Comparison of ENCODE assay signal across 10 cellular contexts in the genomic region with DNA sequence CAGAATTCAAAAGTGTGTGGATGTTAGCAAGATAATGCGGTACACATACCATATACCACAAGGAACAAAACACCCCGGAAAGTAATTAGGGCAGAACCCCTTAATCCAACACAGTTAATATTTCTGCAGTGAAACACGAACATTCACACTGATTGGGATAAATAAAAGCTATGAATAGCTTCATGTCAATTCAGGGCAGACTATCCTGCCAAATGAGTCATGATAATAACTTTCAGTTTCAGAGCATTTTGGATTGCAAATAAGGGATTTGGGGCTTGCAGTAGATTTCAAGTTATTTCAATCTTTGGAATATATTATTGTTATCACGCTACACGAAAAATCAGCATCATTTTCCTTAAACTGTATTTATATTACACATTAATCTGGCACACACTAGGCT. TPM values are rescaled to one million over a fixed set of nuclear protein-coding genes. Genes with fewer than 3 reads are reported as not detected.
DNase-seq lines count a peak whose midpoint lies in the region; ATAC-seq and TF ChIP-seq lines count a peak whose summit lies in the region.
"Had no signal": no experiment of that assay in that cellular context is flagged by ENCODE, and none has a peak within 500 bp of the region (broad histone marks: within the 10 kb centered on the region; RNA-seq: fewer than 3 reads in every experiment).

No MANE protein-coding gene starts in this region.

- DNase-seq in AG09319 (ENCODE audit: extremely low read depth, low read depth): peak; percentile 77
- peak; percentile 19 for DNase-seq in MV-4-11 (lab: John Stamatoyannopoulos, UW)
- peak; percentile 91 for DNase-seq in dedifferentiated amniotic fluid mesenchymal stem cell (ENCODE audit: extremely low spot score)
- no peak for DNase-seq in naive thymus-derived CD8-positive, alpha-beta T cell
- no peak for DNase-seq in GF-D8 (lab: John Stamatoyannopoulos, UW)
- DNase-seq in activated effector memory CD4-positive, alpha-beta T cell treated with anti-CD3 and anti-CD28 coated beads, Interleukin-2, amount 50 U/mL, for 16 hours: no peak
- DNase-seq: head of caudate nucleus, NCI-H2029 treated with DMSO at 0.1 percent for 48 hours had no signal

- H3K4me1 Mint-ChIP-seq in naive thymus-derived CD8-positive, alpha-beta T cell: peaks cover 50 to 95% (median 89%) of the 10 kb centered on the region in 4 donors

- H3K4me3 Mint-ChIP-seq in naive thymus-derived CD8-positive, alpha-beta T cell: peak overlapping the region in 7 of 10 donors; percentile 5 to 73 (median 21)

- H3K36me3 Mint-ChIP-seq in naive thymus-derived CD8-positive, alpha-beta T cell: peaks cover 0 to 38% (median 7%) of the 10 kb centered on the region in 3 donors

- H3K9me3 Mint-ChIP-seq in naive thymus-derived CD8-positive, alpha-beta T cell: no peaks in the 10 kb centered on the region

- no peak for TF ChIP-seq CTCF in AG09319 (IDR thresholded peaks at IDR 0.05; ENCODE audit: low read depth, low read length)

- H3K27ac Mint-ChIP-seq in naive thymus-derived CD8-positive, alpha-beta T cell: peak overlapping the region in 6 of 10 donors; percentile 2 to 95 (median 86)

- no peaks in the 10 kb centered on the region for H3K27me3 Mint-ChIP-seq in naive thymus-derived CD8-positive, alpha-beta T cell

- ATAC-seq in naive thymus-derived CD8-positive, alpha-beta T cell: no peak
- ATAC-seq in HG02678 (IDR thresholded peaks at IDR 0.05; ENCODE audit: unreplicated experiment) (no peak), HG02840 (IDR thresholded peaks at IDR 0.05; ENCODE audit: low FRiP score, unreplicated experiment) (no peak)

- POLR2A ChIA-PET in naive thymus-derived CD8-positive, alpha-beta T cell (lab: Charles Lee): no interaction called here

RNA-seq across cellular contexts. Expression of gene IRF2, which starts 24.3 kb away (rescaled TPM):
- 10 to 100 TPM; 62.6 to 77.1 TPM for total RNA-seq in naive thymus-derived CD8-positive, alpha-beta T cell
- polyA plus RNA-seq in naive thymus-derived CD8-positive, alpha-beta T cell: 10 to 100 TPM; 72.7 to 80.7 (median 78.3) TPM

Comparison
In these comparisons a context has a peak if more than half of its experiments do, and no peak if none do; other contexts are left out.
1. DNase-seq: peak in AG09319 (single experiment), MV-4-11 (single experiment) and dedifferentiated amniotic fluid mesenchymal stem cell (single experiment); none in naive thymus-derived CD8-positive, alpha-beta T cell (0 of 10), GF-D8 (single experiment) and activated effector memory CD4-positive, alpha-beta T cell treated with anti-CD3 and anti-CD28 coated beads, Interleukin-2, amount 50 U/mL, for 16 hours (single experiment).